8 cellular contexts compared by ENCODE assay signal in genomic region chr17:38676706-38677504, GRCh38. TPM values are rescaled to one million over a fixed set of nuclear protein-coding genes. Genes with fewer than 3 reads are reported as not detected.
DNase-seq lines count a peak whose midpoint lies in the region; ATAC-seq and TF ChIP-seq lines count a peak whose summit lies in the region.

No MANE protein-coding gene starts in this region.

- TF ChIP-seq POLR2A in NB4 (IDR thresholded peaks at IDR 0.05; ENCODE audit: extremely low read depth, insufficient read length) = no peak
- no peak for TF ChIP-seq POLR2A in gastroesophageal sphincter (IDR thresholded peaks at IDR 0.05)

- no peak overlapping the region for H3K27ac Mint-ChIP-seq in osteocyte (ENCODE audit: unreplicated experiment)

- H3K27ac ChIP-seq in SJSA1 (no peak overlapping the region), gastroesophageal sphincter (peak overlapping the region in 2 of 4 donors; percentile 3 to 35), temporal lobe (ENCODE audit: low read depth, low read length) (peak overlapping the region; percentile 44)

- ATAC-seq in gastroesophageal sphincter (peak; percentile 74), HG03457 (IDR thresholded peaks at IDR 0.05; ENCODE audit: unreplicated experiment) (no peak)

- H3K27me3 Mint-ChIP-seq in osteocyte (ENCODE audit: unreplicated experiment) = peaks cover 17% of the 10 kb centered on the region

- peak; percentile 92 for TF ChIP-seq CTCF in GM13976 (IDR thresholded peaks at IDR 0.05; ENCODE audit: borderline replicate concordance, control extremely low read depth, extremely low read depth, insufficient read depth, missing control alignments)
- TF ChIP-seq CTCF in NB4 (IDR thresholded peaks at IDR 0.05; ENCODE audit: low read depth, low read length) = peak; percentile 86
- TF ChIP-seq CTCF in gastroesophageal sphincter (IDR thresholded peaks at IDR 0.05) = peak in 3 of 4 experiments; percentile 95 to 99 (median 99)
- peak; percentile 88 for TF ChIP-seq CTCF in osteocyte (IDR thresholded peaks at IDR 0.05)

- peaks cover 26% of the 10 kb centered on the region for H3K4me1 ChIP-seq in SJSA1 (replicated peaks)
- H3K4me1 ChIP-seq in gastroesophageal sphincter = peaks cover 0 to 42% (median 23%) of the 10 kb centered on the region in 3 donors

- TF ChIP-seq EP300 in gastroesophageal sphincter (IDR thresholded peaks at IDR 0.05) = no peak

- H3K36me3 ChIP-seq in SJSA1 (no peaks in the 10 kb centered on the region), gastroesophageal sphincter (no peaks in the 10 kb centered on the region)

- WGBS in gastroesophageal sphincter (ENCODE audit: low coverage in 1 of 2), 2 donors = 13 to 15% methylated on average over 1 to 4 of the region's 9 CpGs

- DNase-seq in GM13976 (ENCODE audit: low spot score) (peak; percentile 88), NB4 (ENCODE audit: low read depth) (peak; percentile 87), SJSA1 (ENCODE audit: low read depth in 1 of 2, low spot score in 2 of 2) (peak; percentile 66 to 76), osteocyte (ENCODE audit: extremely low spot score, unreplicated experiment) (peak; percentile 92)
- DNase-seq in activated naive CD4-positive, alpha-beta T cell treated with Interleukin-2 at 50 U/mL for 16 hours = peak; percentile 87

- peaks cover 5% of the 10 kb centered on the region; the same call in 1 of the 2 replicates for H3K9me3 ChIP-seq in SJSA1 (replicated peaks)
- H3K9me3 ChIP-seq in gastroesophageal sphincter = no peaks in the 10 kb centered on the region

- H3K36me3 Mint-ChIP-seq in osteocyte (ENCODE audit: unreplicated experiment) = no peaks in the 10 kb centered on the region

- H3K4me3 ChIP-seq in NB4 (ENCODE audit: low read depth, low read length) (no peak overlapping the region), SJSA1 (no peak overlapping the region), gastroesophageal sphincter (no peak overlapping the region)

- H3K9me3 Mint-ChIP-seq in osteocyte (ENCODE audit: unreplicated experiment) = no peaks in the 10 kb centered on the region

- in situ Hi-C loops in GM13976 (cut with MboI; ENCODE audit: low sequenced_read_pairs, unreplicated experiment) = loop anchor here (5.0 kb wide), 1 partner anchor 65 kb away; no protein-coding TSS in a partner anchor

- H3K27me3 ChIP-seq in SJSA1 (replicated peaks) (peaks cover 36% of the 10 kb centered on the region), gastroesophageal sphincter (peaks cover 49% of the 10 kb centered on the region)

- H3K4me1 Mint-ChIP-seq in osteocyte (ENCODE audit: unreplicated experiment) = peaks cover 10% of the 10 kb centered on the region

- no peak overlapping the region for H3K4me3 Mint-ChIP-seq in osteocyte (ENCODE audit: unreplicated experiment)

RNA-seq across cellular contexts. Expression of gene EPOP, which starts 2.1 kb away (rescaled TPM):
- total RNA-seq in SJSA1 (2014; rRNA removed; shearing (Covaris generic)) = 0.09 and 0.29 TPM in 2 replicates
- total RNA-seq in gastroesophageal sphincter (1 to 10 TPM in 3 of 4 donors, under 1 TPM in 1; 0.31 to 3.5 (median 1.5) TPM), osteocyte (1.0 TPM in 2 replicates), temporal lobe (0.49 TPM)

RNA-seq across cellular contexts. Expression of gene MLLT6, which starts 28.2 kb away (rescaled TPM):
- 8.6 and 11.7 TPM in 2 replicates for total RNA-seq in SJSA1 (2014; rRNA removed; shearing (Covaris generic))
- 100 to 1,000 TPM in 1 of 4 donors, 10 to 100 TPM in 3; 55.6 to 101 (median 77.9) TPM for total RNA-seq in gastroesophageal sphincter
- 96.1 and 107 TPM in 2 replicates for total RNA-seq in osteocyte
- 20.4 TPM for total RNA-seq in temporal lobe

RNA-seq across cellular contexts. Expression of gene CISD3, which starts 53.2 kb away (rescaled TPM):
- 2.2 and 6.1 TPM in 2 replicates for total RNA-seq in SJSA1 (2014; rRNA removed; shearing (Covaris generic))
- total RNA-seq in gastroesophageal sphincter (10 to 100 TPM in 2 of 4 donors, 1 to 10 TPM in 2; 8.5 to 14.9 (median 11.1) TPM), osteocyte (15.0 and 16.7 TPM in 2 replicates), temporal lobe (0.98 TPM)
